ENCODE assay signal across 8 cellular contexts in the genomic region with DNA sequence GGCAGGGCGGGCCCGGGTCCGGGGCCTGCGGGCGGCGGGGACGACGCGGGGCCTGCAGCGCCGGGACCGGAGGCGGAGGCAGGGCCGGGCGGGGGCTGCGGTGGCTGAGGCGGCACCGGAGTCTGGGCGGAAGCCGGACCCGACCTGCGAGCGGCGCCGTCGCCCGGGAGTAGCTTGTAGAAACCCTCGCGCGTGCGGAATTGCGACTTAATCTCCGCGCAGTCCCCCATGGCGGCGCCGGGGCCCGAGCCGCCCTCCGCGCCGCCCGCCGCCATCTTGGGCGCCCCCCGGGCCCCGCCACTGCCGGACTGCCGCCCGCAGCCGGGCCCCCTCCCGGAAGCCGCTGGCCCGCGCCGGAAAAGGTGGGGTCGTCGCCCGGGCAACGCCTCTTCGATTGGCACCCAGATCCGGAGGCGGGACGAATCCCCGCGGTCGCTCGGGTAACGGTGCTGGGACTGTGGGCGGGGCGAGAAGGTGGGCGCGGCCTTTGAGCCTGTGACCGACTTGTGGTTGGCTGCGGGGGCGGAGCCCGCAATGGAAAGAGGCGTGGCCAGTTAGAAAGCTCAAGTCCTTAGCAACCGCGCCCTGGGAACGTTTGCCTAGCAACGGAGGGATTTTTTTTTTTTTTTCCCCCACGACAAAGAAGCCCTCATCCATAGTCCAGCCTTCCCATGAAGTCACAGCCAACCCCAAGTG. TPM values are rescaled to one million over a fixed set of nuclear protein-coding genes. Genes with fewer than 3 reads are reported as not detected.
DNase-seq lines count a peak whose midpoint lies in the region; TF ChIP-seq lines count a peak whose summit lies in the region.

Gene DMWD (minus strand): TSS at position 364 of the 696 bp plus-strand sequence. CDS start 89 bp downstream, at position 275.

- H3K36me3 ChIP-seq in Loucy (ENCODE audit: insufficient read depth, low read length) (peaks cover 5% of the 10 kb centered on the region; the same call in 1 of the 2 replicates), neural cell (ENCODE audit: insufficient read depth, low read length) (peaks cover 6% of the 10 kb centered on the region), stomach (peaks cover 29 to 34% (median 32%) of the 10 kb centered on the region in 4 donors)

- no peak for TF ChIP-seq RAD21 in neural cell (conservative IDR thresholded peaks at IDR 0.05)

- no peak for TF ChIP-seq CTCF in Loucy (conservative IDR thresholded peaks at IDR 0.05; ENCODE audit: low read length)
- TF ChIP-seq CTCF in neural cell (IDR thresholded peaks at IDR 0.05; ENCODE audit: poor library complexity, severe bottlenecking), result no peak
- no peak for TF ChIP-seq CTCF in stomach (IDR thresholded peaks at IDR 0.05)

- 0 to 1% (median 1%) methylated on average over 32 to 83 of the region's 83 CpGs for WGBS in stomach, 5 donors

- H3K4me2 ChIP-seq in Loucy (ENCODE audit: low read depth, low read length, poor library complexity, severe bottlenecking) (peak within 1 kb of the TSS; percentile 93), neural cell (ENCODE audit: low read length) (peak within 1 kb of the TSS; percentile 98)

- H3K4me1 ChIP-seq in Loucy (ENCODE audit: insufficient read depth, low read length, poor library complexity, severe bottlenecking), result peaks cover 22% of the 10 kb centered on the region
- H3K4me1 ChIP-seq in stomach, result peaks cover 17 to 30% (median 22%) of the 10 kb centered on the region in 4 donors

- DNase-seq in EH (ENCODE audit: low read depth) (peak; percentile 99), H4 (ENCODE audit: low spot score) (peak; percentile 92), fibroblast of the conjunctiva (ENCODE audit: low read depth) (peak; percentile 99), stomach (peak; percentile 100)
- DNase-seq in activated effector memory CD4-positive, alpha-beta T cell treated with anti-CD3 and anti-CD28 coated beads, Interleukin-2, amount 50 U/mL, for 16 hours, result peak; percentile 100

- H3K27ac ChIP-seq in neural cell (ENCODE audit: low read length) (peak within 1 kb of the TSS; percentile 85), stomach (peak within 1 kb of the TSS; percentile 62 to 93 (median 84))

- TF ChIP-seq POLR2A in Raji (IDR thresholded peaks at IDR 0.05; ENCODE audit: insufficient read depth, low read depth, low read length) (peak; percentile 66), stomach (IDR thresholded peaks at IDR 0.05) (no peak)

- H3K9ac ChIP-seq in Loucy (ENCODE audit: low read depth, low read length, poor library complexity, severe bottlenecking) (peak within 1 kb of the TSS; percentile 60), neural cell (ENCODE audit: low read length) (peak within 1 kb of the TSS; percentile 87)

- H3K9me2 ChIP-seq in Loucy (replicated peaks; ENCODE audit: low read depth, low read length) (no peaks in the 10 kb centered on the region), neural cell (ENCODE audit: insufficient read depth, low read length) (no peaks in the 10 kb centered on the region)

- H3K27me3 ChIP-seq in Loucy (ENCODE audit: insufficient read depth, low read length, poor library complexity, severe bottlenecking) (no peaks in the 10 kb centered on the region), neural cell (ENCODE audit: insufficient read depth, low read depth, low read length) (no peaks in the 10 kb centered on the region), stomach (peaks cover 0 to 33% (median 0%) of the 10 kb centered on the region in 3 donors)

- H2AFZ ChIP-seq in Loucy (ENCODE audit: low read length) (no peak within 1 kb of the TSS), neural cell (ENCODE audit: low read depth, low read length) (peak within 1 kb of the TSS; percentile 18)

- peak; percentile 35 for TF ChIP-seq EP300 in neural cell (conservative IDR thresholded peaks at IDR 0.05; ENCODE audit: poor library complexity, severe bottlenecking)
- no peak for TF ChIP-seq EP300 in stomach (IDR thresholded peaks at IDR 0.05)

- intact Hi-C loops in stomach (cut with DNase I; ENCODE audit: low total_unique reads), result no loop called here

- no peaks in the 10 kb centered on the region for H3K9me3 ChIP-seq in Loucy (ENCODE audit: insufficient read depth, low read depth, low read length)
- no peaks in the 10 kb centered on the region for H3K9me3 ChIP-seq in neural cell (ENCODE audit: low read length)
- no peaks in the 10 kb centered on the region for H3K9me3 ChIP-seq in stomach

- H3K4me3 ChIP-seq in Loucy (ENCODE audit: low read length, poor library complexity, severe bottlenecking), result peak within 1 kb of the TSS; percentile 79
- H3K4me3 ChIP-seq in neural cell (ENCODE audit: low read length), result peak within 1 kb of the TSS; percentile 94
- peak within 1 kb of the TSS; percentile 74 to 83 (median 77) for H3K4me3 ChIP-seq in stomach

- H3F3A ChIP-seq in Loucy (ENCODE audit: low read depth) (peaks cover 4% of the 10 kb centered on the region; the same call in 1 of the 2 replicates), neural cell (ENCODE audit: insufficient read depth, low read length, poor library complexity, severe bottlenecking) (no peaks in the 10 kb centered on the region)

- H3K79me2 ChIP-seq in Loucy (ENCODE audit: insufficient read depth, low read length), result 0 out of 2 replicates have a peak, but pooled peaks cover 4% of the 10 kb centered on the region
- peaks cover 25% of the 10 kb centered on the region for H3K79me2 ChIP-seq in neural cell (replicated peaks; ENCODE audit: insufficient read depth, low read length)

- H4K20me1 ChIP-seq in Loucy (ENCODE audit: insufficient read depth, low read length, poor library complexity, severe bottlenecking) (peaks cover 32% of the 10 kb centered on the region), neural cell (ENCODE audit: insufficient read depth) (no peaks in the 10 kb centered on the region)

TF ChIP-seq in neural cell, 6 proteins besides CTCF, POLR2A, EP300 and RAD21:
- TF ChIP-seq REST (IDR thresholded peaks at IDR 0.05; ENCODE audit: borderline replicate concordance) (no peak), POLR2AphosphoS5 (IDR thresholded peaks at IDR 0.05) (peak; percentile 46), TAF1 (IDR thresholded peaks at IDR 0.05; ENCODE audit: low read depth) (no peak), SMC3 (conservative IDR thresholded peaks at IDR 0.05; ENCODE audit: poor library complexity) (no peak), EZH2 (IDR thresholded peaks at IDR 0.05; ENCODE audit: borderline replicate concordance, insufficient read depth, low read length, poor library complexity, severe bottlenecking) (no peak), MXI1 (conservative IDR thresholded peaks at IDR 0.05; ENCODE audit: poor library complexity, severe bottlenecking) (peak; percentile 95)

RNA-seq across cellular contexts. Expression of gene DMWD, which starts in this region (rescaled TPM):
- 5.9 and 7.8 TPM in 2 replicates for total RNA-seq in H4 (2014; rRNA removed; shearing (Covaris generic))
- polyA plus RNA-seq in neural cell (20.4 and 28.5 TPM in 2 replicates), stomach (10 to 100 TPM; 12.8 to 17.4 (median 15.9) TPM)
- 50.5 and 57.0 TPM in 2 replicates for polyA minus RNA-seq in neural cell
- total RNA-seq in stomach, result 10 to 100 TPM in 4 of 5 donors, 1 to 10 TPM in 1; 5.3 to 52.1 (median 27.9) TPM

Comparison
In these comparisons a context has a peak if more than half of its experiments do, and no peak if none do; other contexts are left out.
1. Peak in every context shown above with its lines: DNase-seq, H3K4me3 ChIP-seq and H3K27ac ChIP-seq.